9 cellular contexts compared by ENCODE assay signal in the genomic region with DNA sequence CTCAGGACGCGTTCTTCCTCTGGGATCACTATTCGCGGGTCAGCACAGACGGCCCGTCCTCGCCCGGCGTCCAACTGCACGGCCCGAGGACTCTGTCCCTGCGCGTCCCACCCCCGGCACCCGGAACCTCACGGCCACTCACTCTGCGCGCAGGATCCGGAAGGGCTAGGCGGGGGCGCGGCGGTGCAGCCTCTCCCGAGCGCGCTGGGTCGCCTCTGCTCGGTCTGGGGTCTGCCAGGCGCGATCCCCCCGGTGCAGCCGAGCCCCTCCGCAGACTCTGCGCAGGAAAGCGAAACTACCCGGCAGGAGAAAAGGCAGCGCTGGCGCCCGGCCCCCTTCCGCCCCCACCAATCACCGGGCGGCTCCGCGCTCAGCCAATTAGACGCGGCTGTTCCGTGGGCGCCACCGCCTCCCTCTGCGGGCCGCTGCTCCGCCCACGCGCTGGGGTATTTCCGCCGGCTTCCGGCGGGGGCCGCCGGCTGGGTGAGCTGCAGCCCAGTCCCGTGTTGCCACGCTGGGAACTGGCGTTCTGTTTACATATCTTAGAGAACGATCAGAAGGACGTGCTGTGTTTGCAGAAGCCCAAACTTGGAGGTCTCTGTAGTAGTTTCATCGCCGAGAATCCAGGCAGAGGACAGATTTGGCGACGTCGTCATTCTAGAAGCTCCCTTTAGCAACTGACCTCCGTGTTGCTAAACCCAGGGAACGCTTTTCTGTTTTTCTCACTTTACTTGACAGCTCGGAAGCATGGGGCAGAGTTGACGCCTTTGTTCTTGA. TPM values are rescaled to one million over a fixed set of nuclear protein-coding genes. Genes with fewer than 3 reads are reported as not detected.
A peak's percentile ranks its signal among the peaks of the same experiment; 100 is the strongest.
DNase-seq lines count a peak whose midpoint lies in the region; ATAC-seq and TF ChIP-seq lines count a peak whose summit lies in the region.
"Had no signal": no experiment of that assay in that cellular context is flagged by ENCODE, and none has a peak within 500 bp of the region (broad histone marks: within the 10 kb centered on the region; RNA-seq: fewer than 3 reads in every experiment).

Gene STAT1 (minus strand): TSS at position 296 of the 777 bp plus-strand sequence. CDS start 4,168 bp downstream, outside the sequence.

- H3K36me3 Mint-ChIP-seq in activated B cell treated with CpG ODN at 0.5 μM for 24 hours (ENCODE audit: low read depth), result peaks cover 12% of the 10 kb centered on the region

- TF ChIP-seq CTCF in AG09309 (IDR thresholded peaks at IDR 0.05; ENCODE audit: control insufficient read depth, insufficient read depth, low read depth, low read length, missing control alignments) (no peak), activated B cell treated with CpG ODN at 0.5 μM for 24 hours (IDR thresholded peaks at IDR 0.05) (no peak)

- H3K4me1 Mint-ChIP-seq in activated B cell treated with CpG ODN at 0.5 μM for 24 hours, result peaks cover 29% of the 10 kb centered on the region

- H3K9me3 Mint-ChIP-seq in activated B cell treated with CpG ODN at 0.5 μM for 24 hours, result no peaks in the 10 kb centered on the region

- H3K27me3 Mint-ChIP-seq in activated B cell treated with CpG ODN at 0.5 μM for 24 hours, result no peaks in the 10 kb centered on the region

- peak within 1 kb of the TSS; percentile 47 for H3K4me3 ChIP-seq in AG09309 (ENCODE audit: control insufficient read depth, low read depth, low read length)

- H3K4me3 Mint-ChIP-seq in activated B cell treated with CpG ODN at 0.5 μM for 24 hours, result no peak within 1 kb of the TSS
- H3K4me3 Mint-ChIP-seq: T-helper 1 cell treated with Interleukin-12 subunit alpha and Interleukin-12 subunit beta and Interleukin-4 antibody, amounts not matched to agents 30 μg/mL and 1 μg/mL, for 36 hours had no signal

- POLR2A ChIA-PET in activated B cell treated with CpG ODN at 0.5 μM for 24 hours (lab: Charles Lee), result interaction anchor here (0.8 to 1.9 kb wide), 8 partner anchors 9 to 1353 kb away, joined by 3 to 13 read pairs (median 4); partner anchors contain the start of genes ASNSD1, GLS, NABP1 and STAT4

- ATAC-seq in GM18909 (IDR thresholded peaks at IDR 0.05; ENCODE audit: poor library complexity, unreplicated experiment), result peak; percentile 84
- peak; percentile 80 for ATAC-seq in HG03159 (IDR thresholded peaks at IDR 0.05; ENCODE audit: unreplicated experiment)
- ATAC-seq in activated B cell treated with CpG ODN at 0.5 μM for 24 hours (ENCODE audit: low read depth), result peak; percentile 91

- CTCF ChIA-PET in activated B cell treated with CpG ODN at 0.5 μM for 24 hours (lab: Charles Lee), result interaction anchor here (0.8 to 1.6 kb wide), 3 partner anchors 14 to 141 kb away, joined by 3 to 4 read pairs (median 3); no protein-coding TSS in a partner anchor

- H3K27ac Mint-ChIP-seq in activated B cell treated with CpG ODN at 0.5 μM for 24 hours, result no peak within 1 kb of the TSS
- H3K27ac Mint-ChIP-seq: T-helper 1 cell treated with Interleukin-12 subunit alpha and Interleukin-12 subunit beta and Interleukin-4 antibody, amounts not matched to agents 30 μg/mL and 1 μg/mL, for 36 hours had no signal

- DNase-seq in AG09309 (ENCODE audit: low read depth), result peak; percentile 68
- peak; percentile 81 for DNase-seq in NCI-H226
- peak; percentile 98 for DNase-seq in activated B cell treated with CpG ODN at 0.5 μM for 24 hours
- DNase-seq in central memory CD4-positive, alpha-beta T cell, result peak; percentile 95
- DNase-seq in islet precursor cell, result peak; percentile 96
- DNase-seq in stimulated activated CD4-positive, alpha-beta T cell treated with anti-CD3 and anti-CD28 coated beads, Interleukin-12 subunit alpha, Interleukin-12 subunit beta, amount 100 ng/mL, for 4 hours, result peak; percentile 97

- intact Hi-C loops in activated B cell treated with CpG ODN at 0.5 μM for 24 hours (cut with micrococcal nuclease), result loop anchor here (1.0 to 10.0 kb wide), 11 partner anchors 16 to 1573 kb away; partner anchors contain the start of genes GLS, INPP1, NABP1 and NEMP2

RNA-seq across cellular contexts. Expression of gene STAT1, which starts in this region (rescaled TPM):
- 71.2 and 85.1 TPM in 2 replicates for total RNA-seq in activated B cell treated with CpG ODN at 0.5 μM for 24 hours

Comparison
In these comparisons a context has a peak if more than half of its experiments do, and no peak if none do; other contexts are left out.
1. Peak in every context shown above with its lines: DNase-seq, ATAC-seq and H3K4me3 ChIP-seq.